In the genomic region with DNA sequence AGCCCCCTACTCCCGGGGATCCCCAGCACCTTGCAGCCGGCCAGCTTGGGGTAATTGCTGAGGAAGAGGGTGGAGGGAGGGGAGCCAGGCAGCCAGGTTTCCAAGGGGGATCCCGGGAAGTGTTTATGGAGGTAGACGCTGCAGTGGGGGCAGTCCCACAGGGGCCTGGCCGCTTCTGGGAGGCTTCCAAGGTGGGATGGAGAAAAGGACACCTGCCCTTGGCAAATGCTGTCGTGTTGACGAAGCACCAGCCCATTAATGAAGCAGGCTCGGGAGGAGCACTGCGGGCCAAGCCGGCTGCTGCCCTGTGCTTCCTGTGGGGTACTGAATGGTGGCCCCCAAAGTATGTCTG, we compare ENCODE assay signal across 11 cellular contexts.
DNase-seq lines count a peak whose midpoint lies in the region; ATAC-seq, FAIRE-seq and TF ChIP-seq lines count a peak whose summit lies in the region.
"Had no signal": no experiment of that assay in that cellular context is flagged by ENCODE, and none has a peak within 500 bp of the region (broad histone marks: within the 10 kb centered on the region; RNA-seq: fewer than 3 reads in every experiment).

No MANE protein-coding gene starts in this region.

- H3K4me1 ChIP-seq in MM.1S (ENCODE audit: low read length) = peaks cover 6% of the 10 kb centered on the region; the same call in 1 of the 2 replicates
- H3K4me1 ChIP-seq in kidney (ENCODE audit: control insufficient read depth in 1 of 2, insufficient read depth in 1 of 2, low read depth in 1 of 2, low read length in 2 of 2) = peaks cover 0 to 15% of the 10 kb centered on the region in 2 donors

- FAIRE-seq in kidney (lab: Jason Lieb, UNC) = no peak
- FAIRE-seq: GM12892 had no signal

- no peaks in the 10 kb centered on the region for H3F3A ChIP-seq in MM.1S (ENCODE audit: insufficient read depth, low read length)

- TF ChIP-seq CTCF in MM.1S (IDR thresholded peaks at IDR 0.05; ENCODE audit: low read length) (no peak), VCaP (conservative IDR thresholded peaks at IDR 0.05) (no peak), kidney (IDR thresholded peaks at IDR 0.05; ENCODE audit: borderline replicate concordance, extremely low read depth, insufficient read depth) (no peak)

- H3K9me2 ChIP-seq in MM.1S (replicated peaks; ENCODE audit: insufficient read depth, low read length) = no peaks in the 10 kb centered on the region

- H3K4me3 ChIP-seq in MM.1S (ENCODE audit: low read length) = peak overlapping the region; percentile 72
- no peak overlapping the region for H3K4me3 ChIP-seq in kidney (ENCODE audit: low read length in 2 of 2)

- no peak for ATAC-seq in HG03432 (IDR thresholded peaks at IDR 0.05; ENCODE audit: unreplicated experiment)
- ATAC-seq in GM21786 (IDR thresholded peaks at IDR 0.05; ENCODE audit: unreplicated experiment) = no peak

- no peaks in the 10 kb centered on the region for H3K27me3 ChIP-seq in MM.1S (replicated peaks; ENCODE audit: insufficient read depth, low read length)

- no peaks in the 10 kb centered on the region for H3K9me3 ChIP-seq in MM.1S (replicated peaks; ENCODE audit: insufficient read depth, low read length)
- no peaks in the 10 kb centered on the region for H3K9me3 ChIP-seq in kidney (ENCODE audit: control insufficient read depth in 1 of 2, low read length in 2 of 2)

- H3K27ac ChIP-seq in MM.1S (ENCODE audit: low read length) = no peak overlapping the region
- peak overlapping the region; percentile 90 for H3K27ac ChIP-seq in VCaP
- peak overlapping the region; percentile 75 to 82 for H3K27ac ChIP-seq in kidney (ENCODE audit: low read depth in 2 of 2, low read length in 2 of 2)
- H3K27ac ChIP-seq in temporal lobe (ENCODE audit: low read depth, low read length) = peak overlapping the region; percentile 48
- H3K27ac ChIP-seq: parathyroid adenoma had no signal

- no peaks in the 10 kb centered on the region for H4K20me1 ChIP-seq in MM.1S (ENCODE audit: insufficient read depth, low read length)

- peak overlapping the region; percentile 70; the same call in 1 of the 2 replicates for H2AFZ ChIP-seq in MM.1S (ENCODE audit: low read length)
- H2AFZ ChIP-seq: parathyroid adenoma had no signal

- no peaks in the 10 kb centered on the region for H3K79me2 ChIP-seq in MM.1S (ENCODE audit: low read length)
- H3K79me2 ChIP-seq: parathyroid adenoma had no signal

- no peak for DNase-seq in MM.1S
- no peak for DNase-seq in kidney
- DNase-seq in Ammon's horn (ENCODE audit: low spot score) = no peak
- DNase-seq: activated T-cell treated with anti-CD3 and anti-CD28 coated beads, Interleukin-2, amount 50 U/mL, for 24 hours; T-helper 2 cell had no signal

- H3K9ac ChIP-seq in MM.1S (ENCODE audit: low read length) (no peak overlapping the region; the same call in 1 of the 2 replicates), kidney (ENCODE audit: low read length in 2 of 2) (no peak overlapping the region)
- H3K9ac ChIP-seq: parathyroid adenoma had no signal

- H3K36me3 ChIP-seq in MM.1S (replicated peaks; ENCODE audit: insufficient read depth, low read length) (no peaks in the 10 kb centered on the region), kidney (ENCODE audit: control insufficient read depth in 1 of 2, insufficient read depth in 2 of 2, low read length in 2 of 2) (no peaks in the 10 kb centered on the region)

- H3K4me2 ChIP-seq in MM.1S (ENCODE audit: low read depth, low read length) = peak overlapping the region; percentile 69; the same call in 1 of the 2 replicates

- intact Hi-C loops in kidney (cut with DNase I) = no loop called here
